ENCODE assay signal across 1 cellular context in genomic region chr2:20051518-20052228, GRCh38.
TF ChIP-seq lines count a peak whose summit lies in the region.

TSS of gene LAPTM4A (minus strand) at chr2:20051628. CDS start at chr2:20051520, 108 bp downstream.

TF ChIP-seq in HepG2, 621 proteins besides CTCF, POLR2A, EP300 and RAD21 (continued from another document and continues in another):
- peak; percentile 34 for TF ChIP-seq ZNF503 (CRISPR knock-in tag; IDR thresholded peaks at IDR 0.05)
- TF ChIP-seq KLF15 (CRISPR knock-in tag; IDR thresholded peaks at IDR 0.05; ENCODE audit: borderline replicate concordance) = no peak
- no peak for TF ChIP-seq HDAC6 (IDR thresholded peaks at IDR 0.05; ENCODE audit: low read depth, low read length)
- 0 out of 2 replicates have a peak, but pooled peaks have one; percentile 69 for TF ChIP-seq TP53 (CRISPR knock-in tag; conservative IDR thresholded peaks at IDR 0.05)
- TF ChIP-seq HOXD1 (CRISPR knock-in tag; IDR thresholded peaks at IDR 0.05) = no peak; the same call in 1 of the 2 replicates
- peak; percentile 70; the same call in 1 of the 2 replicates for TF ChIP-seq ZKSCAN8 (CRISPR knock-in tag; IDR thresholded peaks at IDR 0.05; ENCODE audit: borderline replicate concordance)
- no peak for TF ChIP-seq ZKSCAN5 (CRISPR knock-in tag; IDR thresholded peaks at IDR 0.05)
- TF ChIP-seq ZSCAN9 (CRISPR knock-in tag; IDR thresholded peaks at IDR 0.05; ENCODE audit: borderline replicate concordance) = peak; percentile 87; the same call in 1 of the 2 replicates
- TF ChIP-seq DPF2 (CRISPR knock-in tag; IDR thresholded peaks at IDR 0.05; ENCODE audit: borderline replicate concordance, low read depth) = no peak; the same call in 1 of the 2 replicates
- no peak for TF ChIP-seq ARNT (IDR thresholded peaks at IDR 0.05)
- TF ChIP-seq ZMAT3 (CRISPR knock-in tag; conservative IDR thresholded peaks at IDR 0.05) = peak; percentile 95
- peak; percentile 68 for TF ChIP-seq AGO1 (IDR thresholded peaks at IDR 0.05; ENCODE audit: low read depth, low read length, poor library complexity, severe bottlenecking)
- peak; percentile 88 for TF ChIP-seq ARNT2 (CRISPR knock-in tag; IDR thresholded peaks at IDR 0.05; ENCODE audit: low read depth)
- no peak for TF ChIP-seq JDP2 (CRISPR knock-in tag; IDR thresholded peaks at IDR 0.05; ENCODE audit: borderline replicate concordance)
- no peak for TF ChIP-seq PHB2 (IDR thresholded peaks at IDR 0.05; ENCODE audit: partially characterized antibody)
- TF ChIP-seq HMG20B (CRISPR knock-in tag; conservative IDR thresholded peaks at IDR 0.05) = peak; percentile 85; the same call in 1 of the 2 replicates
- no peak for TF ChIP-seq ISX (CRISPR knock-in tag; conservative IDR thresholded peaks at IDR 0.05)
- peak; percentile 80 for TF ChIP-seq GTF3A (CRISPR knock-in tag; conservative IDR thresholded peaks at IDR 0.05)
- TF ChIP-seq WIZ (CRISPR knock-in tag; IDR thresholded peaks at IDR 0.05) = peak; percentile 73; the same call in 1 of the 2 replicates
- peak; percentile 97 for TF ChIP-seq ZNF567 (CRISPR knock-in tag; IDR thresholded peaks at IDR 0.05; ENCODE audit: borderline replicate concordance)
- no peak; the same call in 1 of the 2 replicates for TF ChIP-seq TMF1 (CRISPR knock-in tag; IDR thresholded peaks at IDR 0.05; ENCODE audit: low read depth)
- TF ChIP-seq SETDB1 (CRISPR knock-in tag; IDR thresholded peaks at IDR 0.05; ENCODE audit: borderline replicate concordance) = peak; percentile 59; the same call in 1 of the 2 replicates
- peak; percentile 29; the same call in 1 of the 2 replicates for TF ChIP-seq ZMYM3 (CRISPR knock-in tag; IDR thresholded peaks at IDR 0.05)
- TF ChIP-seq ZNF180 (CRISPR knock-in tag; IDR thresholded peaks at IDR 0.05; ENCODE audit: borderline replicate concordance, low read depth) = no peak
- TF ChIP-seq ETV6 (CRISPR knock-in tag; conservative IDR thresholded peaks at IDR 0.05) = peak; percentile 3; the same call in 1 of the 2 replicates
- peak; percentile 58; the same call in 1 of the 2 replicates for TF ChIP-seq SOX5 (CRISPR knock-in tag; IDR thresholded peaks at IDR 0.05; ENCODE audit: borderline replicate concordance)
- no peak for TF ChIP-seq ZNF549 (CRISPR knock-in tag; IDR thresholded peaks at IDR 0.05)
- TF ChIP-seq POLR2AphosphoS2 (IDR thresholded peaks at IDR 0.05; ENCODE audit: low read depth, low read length) = peak; percentile 76
- 0 out of 2 replicates have a peak, but pooled peaks have one; percentile 12 for TF ChIP-seq ZBTB42 (CRISPR knock-in tag; IDR thresholded peaks at IDR 0.05)
- no peak for TF ChIP-seq ZNF260 (CRISPR knock-in tag; IDR thresholded peaks at IDR 0.05; ENCODE audit: borderline replicate concordance, low read depth)
- TF ChIP-seq ZNF816 (CRISPR knock-in tag; IDR thresholded peaks at IDR 0.05; ENCODE audit: borderline replicate concordance) = peak; percentile 78; the same call in 1 of the 2 replicates
- TF ChIP-seq ELF4 (CRISPR knock-in tag; IDR thresholded peaks at IDR 0.05; ENCODE audit: borderline replicate concordance) = peak; percentile 86; the same call in 1 of the 2 replicates
- peak; percentile 100 for TF ChIP-seq ZFY (CRISPR knock-in tag; IDR thresholded peaks at IDR 0.05)
- peak; percentile 98 for TF ChIP-seq ZMYM4 (CRISPR knock-in tag; IDR thresholded peaks at IDR 0.05)
- TF ChIP-seq NAIF1 (CRISPR knock-in tag; IDR thresholded peaks at IDR 0.05; ENCODE audit: borderline replicate concordance) = peak; percentile 92
- TF ChIP-seq MIXL1 (CRISPR knock-in tag; IDR thresholded peaks at IDR 0.05) = peak; percentile 88
- TF ChIP-seq MED13 (CRISPR knock-in tag; IDR thresholded peaks at IDR 0.05) = no peak
- TF ChIP-seq REXO4 (CRISPR knock-in tag; IDR thresholded peaks at IDR 0.05; ENCODE audit: borderline replicate concordance) = peak; percentile 72; the same call in 1 of the 2 replicates
- 0 out of 2 replicates have a peak, but pooled peaks have one; percentile 59 for TF ChIP-seq ZNF451 (CRISPR knock-in tag; IDR thresholded peaks at IDR 0.05)
- 0 out of 2 replicates have a peak, but pooled peaks have one; percentile 13 for TF ChIP-seq SIX1 (CRISPR knock-in tag; IDR thresholded peaks at IDR 0.05; ENCODE audit: borderline replicate concordance)
- peak; percentile 86 for TF ChIP-seq THAP11 (CRISPR knock-in tag; IDR thresholded peaks at IDR 0.05)
- TF ChIP-seq FOXJ3 (CRISPR knock-in tag; IDR thresholded peaks at IDR 0.05; ENCODE audit: borderline replicate concordance) = no peak; the same call in 1 of the 2 replicates
- TF ChIP-seq MYPOP (CRISPR knock-in tag; IDR thresholded peaks at IDR 0.05) = peak; percentile 99
- TF ChIP-seq U2AF1 (optimal IDR thresholded peaks at IDR 0.05; ENCODE audit: low read depth, low read length) = peak; percentile 89
- TF ChIP-seq TBX3 (IDR thresholded peaks at IDR 0.05; ENCODE audit: borderline replicate concordance) = peak; percentile 69; the same call in 1 of the 2 replicates
- TF ChIP-seq MEIS2 (CRISPR knock-in tag; IDR thresholded peaks at IDR 0.05) = 0 out of 2 replicates have a peak, but pooled peaks have one; percentile 5
- TF ChIP-seq TFE3 (CRISPR knock-in tag; IDR thresholded peaks at IDR 0.05) = no peak; the same call in 1 of the 2 replicates
- no peak for TF ChIP-seq PCBP2 (optimal IDR thresholded peaks at IDR 0.05; ENCODE audit: low read depth, low read length, poor library complexity, severe bottlenecking)
- peak; percentile 96; the same call in 1 of the 2 replicates for TF ChIP-seq NRL (CRISPR knock-in tag; IDR thresholded peaks at IDR 0.05; ENCODE audit: borderline replicate concordance)
- peak; percentile 89; the same call in 1 of the 2 replicates for TF ChIP-seq ZNF138 (CRISPR knock-in tag; IDR thresholded peaks at IDR 0.05; ENCODE audit: low read depth)
- TF ChIP-seq GPBP1L1 (CRISPR knock-in tag; IDR thresholded peaks at IDR 0.05) = no peak
- TF ChIP-seq NPAS2 (CRISPR knock-in tag; IDR thresholded peaks at IDR 0.05; ENCODE audit: borderline replicate concordance) = no peak
- peak; percentile 59 for TF ChIP-seq LCORL (IDR thresholded peaks at IDR 0.05)
- TF ChIP-seq LCORL (CRISPR knock-in tag; IDR thresholded peaks at IDR 0.05) = no peak; the same call in none of the 2 replicates
- no peak for TF ChIP-seq ZFP36 (IDR thresholded peaks at IDR 0.05; ENCODE audit: borderline replicate concordance, low read depth, low read length, partially characterized antibody)
- TF ChIP-seq ZBTB26 (CRISPR knock-in tag; IDR thresholded peaks at IDR 0.05; ENCODE audit: borderline replicate concordance) = 0 out of 2 replicates have a peak, but pooled peaks have one; percentile 65
- TF ChIP-seq ZNF737 (CRISPR knock-in tag; IDR thresholded peaks at IDR 0.05; ENCODE audit: borderline replicate concordance) = no peak
- TF ChIP-seq ATF3 (CRISPR knock-in tag; IDR thresholded peaks at IDR 0.05) = peak; percentile 41; the same call in 1 of the 2 replicates
- TF ChIP-seq RFX1 (IDR thresholded peaks at IDR 0.05) = no peak
- no peak for TF ChIP-seq BCL6 (CRISPR knock-in tag; IDR thresholded peaks at IDR 0.05)
- no peak; the same call in 1 of the 2 replicates for TF ChIP-seq ZNF263 (CRISPR knock-in tag; IDR thresholded peaks at IDR 0.05)
- no peak for TF ChIP-seq ZFP37 (CRISPR knock-in tag; IDR thresholded peaks at IDR 0.05; ENCODE audit: borderline replicate concordance)
- TF ChIP-seq CSRNP2 (CRISPR knock-in tag; conservative IDR thresholded peaks at IDR 0.05; ENCODE audit: low read depth) = peak; percentile 65; the same call in 1 of the 2 replicates
- peak; percentile 58; the same call in 1 of the 2 replicates for TF ChIP-seq ONECUT2 (CRISPR knock-in tag; IDR thresholded peaks at IDR 0.05)
- TF ChIP-seq KLF13 (CRISPR knock-in tag; IDR thresholded peaks at IDR 0.05) = peak; percentile 16; the same call in 1 of the 2 replicates
- no peak for TF ChIP-seq ZNF326 (CRISPR knock-in tag; IDR thresholded peaks at IDR 0.05; ENCODE audit: borderline replicate concordance)
- peak; percentile 83 for TF ChIP-seq SSRP1 (CRISPR knock-in tag; IDR thresholded peaks at IDR 0.05)
- TF ChIP-seq UBTF (CRISPR knock-in tag; IDR thresholded peaks at IDR 0.05) = peak; percentile 89
- TF ChIP-seq PHF20 (CRISPR knock-in tag; IDR thresholded peaks at IDR 0.05) = peak; percentile 81
